In genomic region chr11:2835768-2836150, GRCh38 we compare ENCODE assay signal across 23 cellular contexts. TPM values are rescaled to one million over a fixed set of nuclear protein-coding genes. Genes with fewer than 3 reads are reported as not detected.
DNase-seq lines count a peak whose midpoint lies in the region; ATAC-seq and TF ChIP-seq lines count a peak whose summit lies in the region.
"Had no signal": no experiment of that assay in that cellular context is flagged by ENCODE, and none has a peak within 500 bp of the region (broad histone marks: within the 10 kb centered on the region; RNA-seq: fewer than 3 reads in every experiment).

No MANE protein-coding gene starts in this region.

- POLR2A ChIA-PET in Caco-2 (lab: Charles Lee), result no interaction called here

- no peak for ATAC-seq in activated T-helper 17 cell treated with anti-CD3 and anti-CD28 coated beads, Interleukin-2, amount 50 U/mL, for 72 hours (replicated peaks)
- ATAC-seq in GM18873 (IDR thresholded peaks at IDR 0.05; ENCODE audit: low FRiP score, unreplicated experiment), result no peak
- ATAC-seq in HG03159 (IDR thresholded peaks at IDR 0.05; ENCODE audit: unreplicated experiment), result no peak
- ATAC-seq: A549 had no signal

- intact Hi-C loops in Caco-2 (cut with micrococcal nuclease; ENCODE audit: unreplicated experiment), result no loop called here

- H3K4me3 Mint-ChIP-seq in Caco-2 (ENCODE audit: unreplicated experiment) (no peak overlapping the region), mesothelial cell of epicardium (no peak overlapping the region)
- no peak overlapping the region for H3K4me3 Mint-ChIP-seq in activated T-helper 17 cell treated with anti-CD3 and anti-CD28 coated beads, Interleukin-2, amount 50 U/mL, for 72 hours
- H3K4me3 Mint-ChIP-seq: CD4-positive, alpha-beta memory T cell had no signal

- CTCF ChIA-PET in Caco-2 (lab: Charles Lee), result no interaction called here

- H3K27me3 Mint-ChIP-seq in Caco-2 (ENCODE audit: insufficient read depth, unreplicated experiment), result no peaks in the 10 kb centered on the region
- H3K27me3 Mint-ChIP-seq in activated T-helper 17 cell treated with anti-CD3 and anti-CD28 coated beads, Interleukin-2, amount 50 U/mL, for 72 hours, result no peaks in the 10 kb centered on the region
- H3K27me3 Mint-ChIP-seq in mesothelial cell of epicardium (ENCODE audit: low read depth), result no peaks in the 10 kb centered on the region
- H3K27me3 Mint-ChIP-seq: CD4-positive, alpha-beta memory T cell had no signal

- H3K4me1 ChIP-seq in Caco-2, result peaks cover 34% of the 10 kb centered on the region
- peaks cover 18% of the 10 kb centered on the region for H3K4me1 ChIP-seq in smooth muscle cell (ENCODE audit: low read depth)
- H3K4me1 ChIP-seq: A549 had no signal

- H3K27me3 ChIP-seq in Caco-2 (replicated peaks; ENCODE audit: control insufficient read depth, insufficient read depth, low read length) (no peaks in the 10 kb centered on the region), smooth muscle cell (ENCODE audit: low read depth) (no peaks in the 10 kb centered on the region)

- DNase-seq in Caco-2, result no peak
- DNase-seq in mesothelial cell of epicardium (ENCODE audit: low spot score in 2 of 2, unreplicated experiment in 2 of 2), result no peak
- DNase-seq in smooth muscle cell (lab: John Stamatoyannopoulos, UW; ENCODE audit: unreplicated experiment), result no peak
- DNase-seq in NCI-H526 (lab: John Stamatoyannopoulos, UW), result no peak
- DNase-seq: AML-193, C1 segment of cervical spinal cord, DMS79 treated with DMSO at 0.1 percent for 48 hours, GF-D8, GM23248, H9, KBM-7, NCI-H1105 treated with DMSO at 0.1 percent for 48 hours, NCI-H1930, NCI-H2107, NCI-H524, NCI-H774, SIG-M5 had no signal

- H3K9me3 Mint-ChIP-seq in Caco-2 (ENCODE audit: unreplicated experiment) (no peaks in the 10 kb centered on the region), mesothelial cell of epicardium (no peaks in the 10 kb centered on the region)
- H3K9me3 Mint-ChIP-seq in activated T-helper 17 cell treated with anti-CD3 and anti-CD28 coated beads, Interleukin-2, amount 50 U/mL, for 72 hours, result no peaks in the 10 kb centered on the region
- H3K9me3 Mint-ChIP-seq: CD4-positive, alpha-beta memory T cell; H9 had no signal

- no peaks in the 10 kb centered on the region for H4K20me1 ChIP-seq in smooth muscle cell (ENCODE audit: low read depth)

- no peaks in the 10 kb centered on the region for H3F3A ChIP-seq in smooth muscle cell (ENCODE audit: low read depth)

- no peak overlapping the region for H3K4me2 ChIP-seq in smooth muscle cell
- H3K4me2 ChIP-seq: A549 had no signal

- no peaks in the 10 kb centered on the region for H3K79me2 ChIP-seq in smooth muscle cell (ENCODE audit: low read depth)

- BruUV-seq in Caco-2 (replicated peaks; lab: Mats Ljungman, UMichigan), result no TSS peak

- H3K27ac Mint-ChIP-seq in Caco-2 (ENCODE audit: unreplicated experiment) (peak overlapping the region; percentile 15), mesothelial cell of epicardium (peak overlapping the region; percentile 86)
- peak overlapping the region; percentile 14 for H3K27ac Mint-ChIP-seq in activated T-helper 17 cell treated with anti-CD3 and anti-CD28 coated beads, Interleukin-2, amount 50 U/mL, for 72 hours

- no peaks in the 10 kb centered on the region for H3K36me3 ChIP-seq in Caco-2 (ENCODE audit: control insufficient read depth, insufficient read depth, low read length)
- H3K36me3 ChIP-seq in smooth muscle cell (ENCODE audit: low read depth), result no peaks in the 10 kb centered on the region

- 85% methylated on average over 17 of the region's 17 CpGs for WGBS in smooth muscle cell (ENCODE audit: low lambda C conversion rate)

- peak overlapping the region; percentile 3 for H3K27ac ChIP-seq in smooth muscle cell (ENCODE audit: low read depth)
- H3K27ac ChIP-seq: A549, GM23248, SK-N-MC had no signal

- H3K4me3 ChIP-seq in Caco-2 (ENCODE audit: low read depth, low read length) (no peak overlapping the region), smooth muscle cell (no peak overlapping the region)
- H3K4me3 ChIP-seq: A549, GM23248, SK-N-MC had no signal

- no peak overlapping the region for H3K9ac ChIP-seq in smooth muscle cell (ENCODE audit: low read depth)
- H3K9ac ChIP-seq: GM23248 had no signal

- no peak overlapping the region for H2AFZ ChIP-seq in smooth muscle cell (ENCODE audit: low read depth)
- H2AFZ ChIP-seq: GM23248 had no signal

- H3K9me3 ChIP-seq in Caco-2, result no peaks in the 10 kb centered on the region
- H3K9me3 ChIP-seq in smooth muscle cell (replicated peaks; ENCODE audit: low read depth), result no peaks in the 10 kb centered on the region
- H3K9me3 ChIP-seq: A549 had no signal

- TF ChIP-seq CTCF in Caco-2 (IDR thresholded peaks at IDR 0.05; ENCODE audit: insufficient read depth in 1 of 2, low read depth in 1 of 2, low read length in 1 of 2, severe bottlenecking in 1 of 2, unreplicated experiment in 1 of 2) (no peak), mesothelial cell of epicardium (IDR thresholded peaks at IDR 0.05; ENCODE audit: unreplicated experiment) (no peak), smooth muscle cell (IDR thresholded peaks at IDR 0.05; ENCODE audit: borderline replicate concordance, insufficient read depth, poor library complexity, severe bottlenecking) (no peak)

- no peaks in the 10 kb centered on the region for H3K36me3 Mint-ChIP-seq in Caco-2 (ENCODE audit: insufficient read depth, unreplicated experiment)
- no peaks in the 10 kb centered on the region for H3K36me3 Mint-ChIP-seq in activated T-helper 17 cell treated with anti-CD3 and anti-CD28 coated beads, Interleukin-2, amount 50 U/mL, for 72 hours (ENCODE audit: low read depth)
- no peaks in the 10 kb centered on the region for H3K36me3 Mint-ChIP-seq in mesothelial cell of epicardium
- H3K36me3 Mint-ChIP-seq: CD4-positive, alpha-beta memory T cell had no signal

- H3K4me1 Mint-ChIP-seq in Caco-2 (ENCODE audit: low read depth, unreplicated experiment), result peaks cover 20% of the 10 kb centered on the region
- peaks cover 5% of the 10 kb centered on the region for H3K4me1 Mint-ChIP-seq in activated T-helper 17 cell treated with anti-CD3 and anti-CD28 coated beads, Interleukin-2, amount 50 U/mL, for 72 hours
- H3K4me1 Mint-ChIP-seq in mesothelial cell of epicardium, result peaks cover 55% of the 10 kb centered on the region

RNA-seq across cellular contexts. Expression of gene CDKN1C, which starts 49.8 kb away (rescaled TPM):
- 15.0 and 25.5 TPM in 2 replicates for total RNA-seq in Caco-2 (2022)
- total RNA-seq in activated T-helper 17 cell treated with anti-CD3 and anti-CD28 coated beads, Interleukin-2, amount 50 U/mL, for 72 hours, result 10 to 100 TPM in 1 of 2 donors, under 1 TPM in 1; 0.58 to 34.8 TPM
- 132 to 148 TPM (median 146 TPM) in 3 replicates for total RNA-seq in mesothelial cell of epicardium
- 171 and 194 TPM in 2 replicates for total RNA-seq in smooth muscle cell
- 303 and 392 TPM in 2 replicates for polyA plus RNA-seq in smooth muscle cell

Comparison
In these comparisons a context has a peak if more than half of its experiments do, and no peak if none do; other contexts are left out.
1. H3K27ac Mint-ChIP-seq: peak in every context shown above with its lines; median percentile 86 in mesothelial cell of epicardium; 15 in Caco-2; 14 in activated T-helper 17 cell treated with anti-CD3 and anti-CD28 coated beads, Interleukin-2, amount 50 U/mL, for 72 hours.